Comparison of ENCODE assay signal across 13 cellular contexts in genomic region chr2:224930124-224930523, GRCh38.
A peak's percentile ranks its signal among the peaks of the same experiment; 100 is the strongest.
DNase-seq lines count a peak whose midpoint lies in the region; ATAC-seq and TF ChIP-seq lines count a peak whose summit lies in the region.
"Had no signal": no experiment of that assay in that cellular context is flagged by ENCODE, and none has a peak within 500 bp of the region (broad histone marks: within the 10 kb centered on the region; RNA-seq: fewer than 3 reads in every experiment).

No MANE protein-coding gene starts in this region.

- TF ChIP-seq POLR2A in erythroblast (IDR thresholded peaks at IDR 0.05; ENCODE audit: low read length) = no peak

- TF ChIP-seq CTCF in C4-2B (conservative IDR thresholded peaks at IDR 0.05) = no peak

- no peaks in the 10 kb centered on the region for H3K27me3 Mint-ChIP-seq in T-cell
- no peaks in the 10 kb centered on the region for H3K27me3 Mint-ChIP-seq in central memory CD8-positive, alpha-beta T cell

- ATAC-seq in GM21423 (IDR thresholded peaks at IDR 0.05; ENCODE audit: unreplicated experiment) (peak; percentile 29), T-cell (replicated peaks in 1 of 4) (peak; percentile 24 to 46 (median 32)), GM21367 (IDR thresholded peaks at IDR 0.05; ENCODE audit: unreplicated experiment) (no peak), HG03342 (IDR thresholded peaks at IDR 0.05; ENCODE audit: unreplicated experiment) (no peak)
- ATAC-seq in central memory CD8-positive, alpha-beta T cell (replicated peaks; ENCODE audit: extremely low read depth, poor library complexity, severe bottlenecking) = peak; percentile 29

- H3K9me3 Mint-ChIP-seq in T-cell = no peaks in the 10 kb centered on the region
- no peaks in the 10 kb centered on the region for H3K9me3 Mint-ChIP-seq in central memory CD8-positive, alpha-beta T cell

- H3K4me1 Mint-ChIP-seq in T-cell = peaks cover 99 to 100% (median 100%) of the 10 kb centered on the region in 3 donors
- H3K4me1 Mint-ChIP-seq in central memory CD8-positive, alpha-beta T cell = peaks cover 97% of the 10 kb centered on the region

- peak overlapping the region; percentile 90 to 94 for H3K27ac Mint-ChIP-seq in T-cell
- peak overlapping the region; percentile 71 for H3K27ac Mint-ChIP-seq in central memory CD8-positive, alpha-beta T cell (ENCODE audit: low read depth)

- DNase-seq in T-cell = peak in 16 of 34 experiments; percentile 17 to 61 (median 32)
- DNase-seq in central memory CD8-positive, alpha-beta T cell (ENCODE audit: low spot score in 2 of 2) = no peak
- DNase-seq in erythroblast (lab: John Stamatoyannopoulos, UW) = no peak
- no peak for DNase-seq in pons (ENCODE audit: low spot score)
- DNase-seq: mesenchymal stem cell, NCI-H524 treated with DMSO at 0.1 percent for 48 hours had no signal

- H3K36me3 Mint-ChIP-seq in T-cell = peaks cover 54% of the 10 kb centered on the region
- H3K36me3 Mint-ChIP-seq in central memory CD8-positive, alpha-beta T cell (ENCODE audit: insufficient read depth) = peaks cover 40% of the 10 kb centered on the region

- peak overlapping the region; percentile 42 for H3K27ac ChIP-seq in C4-2B
- H3K27ac ChIP-seq: epithelial cell of prostate, parathyroid adenoma, SK-N-MC had no signal

- peak overlapping the region; percentile 55 to 60 (median 59) for H3K4me3 Mint-ChIP-seq in T-cell
- peak overlapping the region; percentile 52 for H3K4me3 Mint-ChIP-seq in central memory CD8-positive, alpha-beta T cell

- CTCF ChIA-PET in T-cell (lab: Charles Lee) = interaction anchor here in 1 of 2 donors (1.4 kb wide), 1 partner anchor 71 kb away, joined by 6 read pairs; no protein-coding TSS in a partner anchor

- POLR2A ChIA-PET in T-cell (lab: Charles Lee) = no interaction called here

Comparison
In these comparisons a context has a peak if more than half of its experiments do, and no peak if none do; other contexts are left out.
1. ATAC-seq: peak in GM21423 (single experiment), T-cell (4 of 4) and central memory CD8-positive, alpha-beta T cell (single experiment); none in GM21367 (single experiment) and HG03342 (single experiment).